Comparison of ENCODE assay signal across 17 cellular contexts in the genomic region with DNA sequence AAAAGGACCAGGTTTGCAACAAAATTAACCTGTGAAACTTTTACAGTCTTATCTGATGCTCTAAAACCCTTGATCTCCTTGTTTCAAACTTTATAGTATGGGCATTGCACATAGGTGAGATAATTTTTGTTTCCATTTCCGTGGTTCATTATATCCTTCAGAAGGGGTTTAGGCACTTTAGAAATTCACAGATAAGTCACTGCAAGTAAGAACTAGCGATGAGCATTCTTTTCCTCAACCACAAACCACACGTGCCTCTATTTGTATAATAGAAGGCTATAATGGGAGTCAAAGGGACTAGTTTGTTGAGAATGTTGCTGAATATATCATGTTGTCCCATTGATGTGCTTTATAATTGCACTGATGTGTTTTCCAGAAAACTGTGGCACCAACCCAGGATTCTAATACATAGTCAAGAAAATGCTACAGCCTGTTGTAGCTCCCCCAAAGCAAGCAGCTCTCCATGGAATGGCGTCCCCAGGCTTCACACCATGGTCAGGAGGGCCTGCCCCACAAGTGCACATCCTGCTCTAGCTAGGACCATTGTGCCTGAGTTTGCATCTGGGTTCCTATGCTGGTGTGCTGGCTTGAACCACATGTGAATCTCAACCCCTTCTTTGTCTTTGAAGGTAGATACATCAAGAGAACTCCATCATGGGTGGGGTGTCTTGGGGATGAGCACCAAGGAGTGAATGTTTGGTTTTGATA. TPM values are rescaled to one million over a fixed set of nuclear protein-coding genes. Genes with fewer than 3 reads are reported as not detected.
A peak's percentile ranks its signal among the peaks of the same experiment; 100 is the strongest.
DNase-seq lines count a peak whose midpoint lies in the region; ATAC-seq and TF ChIP-seq lines count a peak whose summit lies in the region.
"Had no signal": no experiment of that assay in that cellular context is flagged by ENCODE, and none has a peak within 500 bp of the region (broad histone marks: within the 10 kb centered on the region; RNA-seq: fewer than 3 reads in every experiment).

No MANE protein-coding gene starts in this region.

- H3K27me3 Mint-ChIP-seq in T-cell (no peaks in the 10 kb centered on the region), T-helper 17 cell (no peaks in the 10 kb centered on the region)

- H3K27ac Mint-ChIP-seq in T-cell (peak overlapping the region; percentile 7 to 60), T-helper 17 cell (no peak overlapping the region)

- no peak overlapping the region for H3K4me2 ChIP-seq in osteoblast (ENCODE audit: insufficient read depth, low read length)

- no peaks in the 10 kb centered on the region for H3K9me3 ChIP-seq in osteoblast (ENCODE audit: low read depth, low read length)
- no peaks in the 10 kb centered on the region for H3K9me3 ChIP-seq in T-helper 17 cell (ENCODE audit: control insufficient read depth, low read length, poor library complexity, severe bottlenecking)
- H3K9me3 ChIP-seq: sigmoid colon, thyroid gland had no signal

- no peaks in the 10 kb centered on the region for H3K27me3 ChIP-seq in osteoblast (ENCODE audit: insufficient read depth, low read length)
- H3K27me3 ChIP-seq: cardiac muscle cell, sigmoid colon, thyroid gland had no signal

- no peaks in the 10 kb centered on the region for H3K4me1 ChIP-seq in osteoblast (ENCODE audit: insufficient read depth, low read length)

- peak overlapping the region in 1 of 3 donors; percentile 7 for H3K4me3 Mint-ChIP-seq in T-cell
- H3K4me3 Mint-ChIP-seq in T-helper 17 cell = no peak overlapping the region

- H3K36me3 Mint-ChIP-seq in T-cell (peaks cover 20% of the 10 kb centered on the region), T-helper 17 cell (ENCODE audit: low read depth) (peaks cover 9% of the 10 kb centered on the region)

- CTCF ChIA-PET in T-cell (lab: Charles Lee) = interaction anchor here in 1 of 2 donors (0.5 kb wide), 1 partner anchor 564 kb away, joined by 3 read pairs; no protein-coding TSS in a partner anchor

- TF ChIP-seq CTCF in astrocyte of the spinal cord (IDR thresholded peaks at IDR 0.05; ENCODE audit: low read depth, low read length) (no peak), osteoblast (IDR thresholded peaks at IDR 0.05; ENCODE audit: extremely low read depth, low read depth, low read length) (no peak)

- no peaks in the 10 kb centered on the region for H4K20me1 ChIP-seq in osteoblast (ENCODE audit: insufficient read depth, low read length)

- H3K4me3 ChIP-seq in astrocyte of the spinal cord (ENCODE audit: low read depth, low read length) (no peak overlapping the region), osteoblast (ENCODE audit: insufficient read depth, low read length) (no peak overlapping the region)
- H3K4me3 ChIP-seq: cardiac muscle cell, sigmoid colon, thyroid gland had no signal

- H3K4me1 Mint-ChIP-seq in T-cell = peaks cover 40 to 44% (median 43%) of the 10 kb centered on the region in 3 donors
- peaks cover 25% of the 10 kb centered on the region for H3K4me1 Mint-ChIP-seq in T-helper 17 cell

- peak in 3 of 4 experiments; percentile 42 to 51 (median 44) for ATAC-seq in T-cell (replicated peaks in 1 of 4)
- no peak for ATAC-seq in GM21526 (IDR thresholded peaks at IDR 0.05; ENCODE audit: low FRiP score, unreplicated experiment)
- ATAC-seq in T-helper 17 cell = no peak
- ATAC-seq: left ventricle myocardium superior had no signal

- H3K36me3 ChIP-seq in osteoblast (ENCODE audit: insufficient read depth, low read length) = no peaks in the 10 kb centered on the region
- H3K36me3 ChIP-seq: cardiac muscle cell, thyroid gland had no signal

- H3K27ac ChIP-seq in osteoblast (ENCODE audit: low read depth, low read length) = no peak overlapping the region
- H3K27ac ChIP-seq: 22Rv1, cardiac muscle cell, sigmoid colon, thyroid gland had no signal

- no peaks in the 10 kb centered on the region for H3K79me2 ChIP-seq in osteoblast (ENCODE audit: insufficient read depth, low read length)

- in situ Hi-C loops in astrocyte of the spinal cord (cut with HindIII; ENCODE audit: low sequenced_read_pairs) = no loop called here

- H2AFZ ChIP-seq in osteoblast (ENCODE audit: low read length) = no peak overlapping the region

- POLR2A ChIA-PET in T-cell (lab: Charles Lee) = no interaction called here

- peak; percentile 54 for DNase-seq in NCI-H2107 treated with DMSO at 0.1 percent for 48 hours (lab: John Stamatoyannopoulos, UW; ENCODE audit: unreplicated experiment)
- no peak for DNase-seq in NCI-H2107 (lab: John Stamatoyannopoulos, UW)
- DNase-seq in T-cell = no peak
- peak; percentile 62 for DNase-seq in astrocyte of the spinal cord (ENCODE audit: low read depth, low spot score)
- peak; percentile 62 for DNase-seq in osteoblast (ENCODE audit: insufficient read length, low spot score, missing footprints)
- no peak for DNase-seq in T-helper 17 cell
- DNase-seq in activated effector memory CD4-positive, alpha-beta T cell treated with Interleukin-2 at 50 U/mL for 16 hours = no peak
- DNase-seq: COR-L47, Karpas-422, left ventricle myocardium superior, NCI-H1694 treated with DMSO at 0.1 percent for 48 hours, NCI-H526 treated with DMSO at 0.1 percent for 48 hours, sigmoid colon, thyroid gland had no signal

- H3K9me3 Mint-ChIP-seq in T-cell = no peaks in the 10 kb centered on the region

RNA-seq across cellular contexts. Expression of gene ATXN7L1, which starts 14.0 kb away (rescaled TPM):
- total RNA-seq in T-cell (10 to 100 TPM; 42.3 to 54.7 (median 47.4) TPM), osteoblast (8.8 and 9.0 TPM in 2 replicates), T-helper 17 cell (10 to 100 TPM; 36.6 to 45.7 TPM)

Comparison
In these comparisons a context has a peak if more than half of its experiments do, and no peak if none do; other contexts are left out.
1. DNase-seq: peak in NCI-H2107 treated with DMSO at 0.1 percent for 48 hours (single experiment), astrocyte of the spinal cord (single experiment) and osteoblast (single experiment); none in NCI-H2107 (single experiment), T-cell (0 of 34), T-helper 17 cell (0 of 3) and activated effector memory CD4-positive, alpha-beta T cell treated with Interleukin-2 at 50 U/mL for 16 hours (single experiment).
2. ATAC-seq: peak in T-cell (3 of 4); none in GM21526 (single experiment) and T-helper 17 cell (single experiment).